ENCODE assay signal across 1 cellular context in the genomic region with DNA sequence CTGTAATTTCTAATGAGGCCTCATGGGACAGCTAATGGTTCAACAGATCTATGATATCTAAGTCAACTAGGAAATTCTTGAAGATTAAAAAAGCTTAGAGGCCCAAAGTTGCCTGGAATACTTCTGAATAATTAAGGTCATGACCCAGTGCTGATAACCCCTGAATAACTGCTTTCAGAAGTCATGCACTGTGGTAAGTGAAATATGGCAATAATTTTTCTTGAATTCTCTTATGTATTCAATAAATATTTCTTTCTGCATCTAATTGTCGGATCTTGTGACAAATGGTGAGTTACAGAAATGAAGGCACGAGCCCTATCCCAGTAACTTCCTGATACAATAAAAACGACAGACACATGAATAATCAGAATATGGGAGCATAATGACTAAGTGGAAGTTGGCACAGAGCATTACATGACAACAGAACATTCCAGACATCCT.
TF ChIP-seq lines count a peak whose summit lies in the region.

No MANE protein-coding gene starts in this region.

TF ChIP-seq in SK-N-SH treated with all-trans-retinoic acid at 6 μM for 48 hours, 23 proteins besides CTCF, POLR2A, EP300 and RAD21 (continued from another document):
- TF ChIP-seq, protein P1, sequence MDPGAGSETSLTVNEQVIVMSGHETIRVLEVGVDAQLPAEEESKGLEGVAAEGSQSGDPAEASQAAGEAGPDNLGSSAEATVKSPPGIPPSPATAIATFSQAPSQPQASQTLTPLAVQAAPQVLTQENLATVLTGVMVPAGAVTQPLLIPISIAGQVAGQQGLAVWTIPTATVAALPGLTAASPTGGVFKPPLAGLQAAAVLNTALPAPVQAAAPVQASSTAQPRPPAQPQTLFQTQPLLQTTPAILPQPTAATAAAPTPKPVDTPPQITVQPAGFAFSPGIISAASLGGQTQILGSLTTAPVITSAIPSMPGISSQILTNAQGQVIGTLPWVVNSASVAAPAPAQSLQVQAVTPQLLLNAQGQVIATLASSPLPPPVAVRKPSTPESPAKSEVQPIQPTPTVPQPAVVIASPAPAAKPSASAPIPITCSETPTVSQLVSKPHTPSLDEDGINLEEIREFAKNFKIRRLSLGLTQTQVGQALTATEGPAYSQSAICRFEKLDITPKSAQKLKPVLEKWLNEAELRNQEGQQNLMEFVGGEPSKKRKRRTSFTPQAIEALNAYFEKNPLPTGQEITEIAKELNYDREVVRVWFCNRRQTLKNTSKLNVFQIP (CRISPR knock-in tag; IDR thresholded peaks at IDR 0.05; ENCODE audit: borderline replicate concordance, low read depth), result peak; percentile 91; the same call in 1 of the 2 replicates
- TF ChIP-seq TOX (CRISPR knock-in tag; IDR thresholded peaks at IDR 0.05; ENCODE audit: borderline replicate concordance), result peak; percentile 62; the same call in 1 of the 2 replicates
- TF ChIP-seq OSR1 (CRISPR knock-in tag; IDR thresholded peaks at IDR 0.05), result no peak
